8 cellular contexts compared by ENCODE assay signal in genomic region chr6:30450908-30451818, GRCh38. TPM values are rescaled to one million over a fixed set of nuclear protein-coding genes. Genes with fewer than 3 reads are reported as not detected.
A peak's percentile ranks its signal among the peaks of the same experiment; 100 is the strongest.
DNase-seq lines count a peak whose midpoint lies in the region; ATAC-seq and TF ChIP-seq lines count a peak whose summit lies in the region.

No MANE protein-coding gene starts in this region.

- TF ChIP-seq POLR2A in prostate gland (IDR thresholded peaks at IDR 0.05) = no peak

- WGBS in prostate gland = 10% methylated on average over 38 of the region's 52 CpGs

- no peak for TF ChIP-seq CTCF in GM20000 (IDR thresholded peaks at IDR 0.05; ENCODE audit: extremely low read depth, missing control alignments)
- TF ChIP-seq CTCF in astrocyte of the cerebellum (IDR thresholded peaks at IDR 0.05; ENCODE audit: low read depth, low read length, missing control alignments) = no peak
- TF ChIP-seq CTCF in prostate gland (IDR thresholded peaks at IDR 0.05) = no peak

- POLR2A ChIA-PET in HEK293T (lab: Yijun Ruan, JAX) = interaction anchor here (0.9 kb wide), 1 partner anchor 349 kb away, joined by 3 read pairs; no protein-coding TSS in a partner anchor

- H3K4me3 ChIP-seq in SJCRH30 (no peak overlapping the region), astrocyte of the cerebellum (ENCODE audit: low read depth, low read length) (peak overlapping the region; percentile 14), prostate gland (no peak overlapping the region)

- H3K4me1 ChIP-seq in SJCRH30 (no peaks in the 10 kb centered on the region), prostate gland (replicated peaks) (no peaks in the 10 kb centered on the region)

- no peak for ATAC-seq in GM18519 (IDR thresholded peaks at IDR 0.05; ENCODE audit: low FRiP score, unreplicated experiment)

- CTCF ChIA-PET in HEK293T (lab: Yijun Ruan, JAX) = interaction anchor here (0.6 to 1.1 kb wide), 3 partner anchors 30 to 256 kb away, joined by 3 to 6 read pairs (median 5); no protein-coding TSS in a partner anchor

- intact Hi-C loops in prostate gland (cut with DNase I) = no loop called here

- DNase-seq in GM20000 (ENCODE audit: low spot score) = peak; percentile 70
- peak; percentile 9 to 13 for DNase-seq in SJCRH30
- peak; percentile 75 for DNase-seq in astrocyte of the cerebellum (ENCODE audit: low read depth)
- peak; percentile 50 for DNase-seq in kidney tubule cell (ENCODE audit: low spot score)
- DNase-seq in stimulated activated CD8-positive, alpha-beta memory T cell treated with anti-CD3 and anti-CD28 coated beads, Interleukin-7, amount 100 ng/mL, for 4 hours (ENCODE audit: low read depth in 2 of 2) = peak; percentile 38 to 47
- no peak for DNase-seq in prostate gland (ENCODE audit: low spot score)
- DNase-seq in HEK293T (ENCODE audit: extremely low spot score) = no peak

- H3K9me3 ChIP-seq in SJCRH30 (replicated peaks) = no peaks in the 10 kb centered on the region
- H3K9me3 ChIP-seq in prostate gland = no peaks in the 10 kb centered on the region

- H3K27me3 ChIP-seq in SJCRH30 = peaks cover 15% of the 10 kb centered on the region; the same call in 1 of the 2 replicates
- H3K27me3 ChIP-seq in prostate gland (replicated peaks; ENCODE audit: insufficient read depth) = peaks cover 25% of the 10 kb centered on the region

- H3K36me3 ChIP-seq in SJCRH30 (no peaks in the 10 kb centered on the region), prostate gland (no peaks in the 10 kb centered on the region)

- in situ Hi-C loops in astrocyte of the cerebellum (cut with HindIII; ENCODE audit: low sequenced_read_pairs) = no loop called here

- H3K27ac ChIP-seq in SJCRH30 (no peak overlapping the region), prostate gland (no peak overlapping the region)

TF ChIP-seq in HEK293T, 16 proteins besides CTCF, POLR2A, EP300 and RAD21:
- TF ChIP-seq NFRKB (IDR thresholded peaks at IDR 0.05) (no peak), ZNF384 (IDR thresholded peaks at IDR 0.05) (no peak), FOXA1 (IDR thresholded peaks at IDR 0.05) (no peak), LEF1 (IDR thresholded peaks at IDR 0.05; ENCODE audit: borderline replicate concordance) (no peak), L3MBTL2 (conservative IDR thresholded peaks at IDR 0.05) (no peak), ARNT (IDR thresholded peaks at IDR 0.05) (no peak), FOXK2 (IDR thresholded peaks at IDR 0.05) (no peak), SUZ12 (IDR thresholded peaks at IDR 0.05) (no peak), TARDBP (IDR thresholded peaks at IDR 0.05) (no peak), SP1 (IDR thresholded peaks at IDR 0.05) (no peak), CTBP1 (IDR thresholded peaks at IDR 0.05; ENCODE audit: borderline replicate concordance) (no peak), PKNOX1 (IDR thresholded peaks at IDR 0.05) (no peak), ELF4 (IDR thresholded peaks at IDR 0.05) (no peak), BHLHE40 (IDR thresholded peaks at IDR 0.05; ENCODE audit: borderline replicate concordance) (no peak), FOXM1 (IDR thresholded peaks at IDR 0.05; ENCODE audit: borderline replicate concordance) (no peak), HDGF (IDR thresholded peaks at IDR 0.05; ENCODE audit: borderline replicate concordance) (no peak)

RNA-seq across cellular contexts. Expression of gene HLA-E, which starts 38.1 kb away (rescaled TPM):
- 24.6 and 26.0 TPM in 2 replicates for total RNA-seq in SJCRH30 (2014; rRNA removed; shearing (Covaris generic))
- total RNA-seq in prostate gland = 100 to 1,000 TPM; 293 to 354 TPM

Comparison
In these comparisons a context has a peak if more than half of its experiments do, and no peak if none do; other contexts are left out.
1. DNase-seq: peak in GM20000 (single experiment), SJCRH30 (2 of 2), astrocyte of the cerebellum (single experiment), kidney tubule cell (single experiment) and stimulated activated CD8-positive, alpha-beta memory T cell treated with anti-CD3 and anti-CD28 coated beads, Interleukin-7, amount 100 ng/mL, for 4 hours (2 of 2); none in prostate gland (single experiment) and HEK293T (single experiment).
2. RNA of gene HLA-E, which starts 38.1 kb away (total RNA-seq): 293 to 354 TPM in prostate gland; 24.6 to 26.0 TPM in SJCRH30; every median in the first group is over 10 times any median in the second.